Comparison of ENCODE assay signal across 1 cellular context in genomic region chr3:114274929-114275328, GRCh38.
TF ChIP-seq lines count a peak whose summit lies in the region.

No MANE protein-coding gene starts in this region.

TF ChIP-seq in HepG2, 621 proteins besides CTCF, POLR2A, EP300 and RAD21:
- no peak for TF ChIP-seq MZF1 (CRISPR knock-in tag; IDR thresholded peaks at IDR 0.05; ENCODE audit: borderline replicate concordance)
- no peak for TF ChIP-seq ZNF3 (CRISPR knock-in tag; IDR thresholded peaks at IDR 0.05)
- TF ChIP-seq SRSF4 (IDR thresholded peaks at IDR 0.05; ENCODE audit: low read depth, low read length, poor library complexity, severe bottlenecking) = no peak
- TF ChIP-seq KAT2B (IDR thresholded peaks at IDR 0.05; ENCODE audit: borderline replicate concordance, low read depth, low read length) = no peak
- TF ChIP-seq GATAD2A (CRISPR knock-in tag; IDR thresholded peaks at IDR 0.05) = no peak
- no peak for TF ChIP-seq ZNF260 (CRISPR knock-in tag; IDR thresholded peaks at IDR 0.05; ENCODE audit: borderline replicate concordance, low read depth)
- TF ChIP-seq XRCC5 (optimal IDR thresholded peaks at IDR 0.05; ENCODE audit: low read length) = no peak
- TF ChIP-seq MAFG (CRISPR knock-in tag; IDR thresholded peaks at IDR 0.05) = peak; percentile 74
- no peak for TF ChIP-seq THYN1 (CRISPR knock-in tag; IDR thresholded peaks at IDR 0.05; ENCODE audit: borderline replicate concordance, low read depth)
- no peak for TF ChIP-seq TCF7L2 (IDR thresholded peaks at IDR 0.05; ENCODE audit: low read depth, low read length)
- no peak for TF ChIP-seq GATAD1 (CRISPR knock-in tag; IDR thresholded peaks at IDR 0.05)
- TF ChIP-seq ZNF782 (CRISPR knock-in tag; IDR thresholded peaks at IDR 0.05; ENCODE audit: borderline replicate concordance) = no peak
- no peak for TF ChIP-seq ZNF746 (CRISPR knock-in tag; IDR thresholded peaks at IDR 0.05)
- no peak for TF ChIP-seq ATM (IDR thresholded peaks at IDR 0.05; ENCODE audit: borderline replicate concordance)
- peak; percentile 71 to 85 for TF ChIP-seq MAFK (conservative IDR thresholded peaks at IDR 0.05 in 1 of 2, IDR thresholded peaks at IDR 0.05 in 1 of 2; ENCODE audit: low read length in 2 of 2)
- no peak for TF ChIP-seq SP2 (CRISPR knock-in tag; IDR thresholded peaks at IDR 0.05)
- TF ChIP-seq ZNF205 (CRISPR knock-in tag; IDR thresholded peaks at IDR 0.05) = no peak
- TF ChIP-seq MYC (CRISPR knock-in tag; IDR thresholded peaks at IDR 0.05; ENCODE audit: borderline replicate concordance) = no peak
- TF ChIP-seq USF2 (IDR thresholded peaks at IDR 0.05; ENCODE audit: low read depth, low read length) = no peak
- TF ChIP-seq USF2 (CRISPR knock-in tag; IDR thresholded peaks at IDR 0.05; ENCODE audit: borderline replicate concordance) = no peak
- no peak for TF ChIP-seq ZBTB25 (CRISPR knock-in tag; IDR thresholded peaks at IDR 0.05)
- TF ChIP-seq CHD2 (IDR thresholded peaks at IDR 0.05; ENCODE audit: low read depth, low read length) = no peak
- no peak for TF ChIP-seq ZFP62 (CRISPR knock-in tag; IDR thresholded peaks at IDR 0.05)
- no peak for TF ChIP-seq HOXD1 (CRISPR knock-in tag; IDR thresholded peaks at IDR 0.05)
- TF ChIP-seq CREBL2 (CRISPR knock-in tag; IDR thresholded peaks at IDR 0.05; ENCODE audit: borderline replicate concordance) = no peak
- TF ChIP-seq SRY (CRISPR knock-in tag; IDR thresholded peaks at IDR 0.05) = no peak
- no peak for TF ChIP-seq GPN1 (CRISPR knock-in tag; IDR thresholded peaks at IDR 0.05; ENCODE audit: borderline replicate concordance)
- peak; percentile 96 for TF ChIP-seq NFE2L2 (IDR thresholded peaks at IDR 0.05; ENCODE audit: low read length)
- TF ChIP-seq ZSCAN20 (CRISPR knock-in tag; IDR thresholded peaks at IDR 0.05; ENCODE audit: borderline replicate concordance) = no peak
- TF ChIP-seq NR2C2 (CRISPR knock-in tag; IDR thresholded peaks at IDR 0.05; ENCODE audit: borderline replicate concordance) = no peak
- no peak for TF ChIP-seq ADNP (CRISPR knock-in tag; IDR thresholded peaks at IDR 0.05)
- TF ChIP-seq PREB (CRISPR knock-in tag; IDR thresholded peaks at IDR 0.05) = no peak
- no peak for TF ChIP-seq ZNF550 (CRISPR knock-in tag; IDR thresholded peaks at IDR 0.05; ENCODE audit: borderline replicate concordance)
- TF ChIP-seq ZNF367 (CRISPR knock-in tag; IDR thresholded peaks at IDR 0.05; ENCODE audit: borderline replicate concordance) = no peak
- TF ChIP-seq NFKBIZ (CRISPR knock-in tag; IDR thresholded peaks at IDR 0.05) = no peak
- TF ChIP-seq JDP2 (CRISPR knock-in tag; IDR thresholded peaks at IDR 0.05; ENCODE audit: borderline replicate concordance) = no peak
- TF ChIP-seq ZNF12 (CRISPR knock-in tag; IDR thresholded peaks at IDR 0.05) = peak; percentile 53; the same call in 1 of the 2 replicates
- peak; percentile 67 for TF ChIP-seq MAFF (IDR thresholded peaks at IDR 0.05; ENCODE audit: low read depth, low read length)
- TF ChIP-seq TBX2 (CRISPR knock-in tag; IDR thresholded peaks at IDR 0.05; ENCODE audit: borderline replicate concordance) = no peak
- no peak for TF ChIP-seq ZNF605 (CRISPR knock-in tag; IDR thresholded peaks at IDR 0.05)
- TF ChIP-seq NFE2 (CRISPR knock-in tag; IDR thresholded peaks at IDR 0.05) = peak; percentile 73; the same call in 1 of the 2 replicates
- no peak for TF ChIP-seq SIX4 (CRISPR knock-in tag; IDR thresholded peaks at IDR 0.05)
